9 cellular contexts compared by ENCODE assay signal in genomic region chr3:10319251-10319650, GRCh38. TPM values are rescaled to one million over a fixed set of nuclear protein-coding genes. Genes with fewer than 3 reads are reported as not detected.
A peak's percentile ranks its signal among the peaks of the same experiment; 100 is the strongest.
DNase-seq lines count a peak whose midpoint lies in the region; ATAC-seq and TF ChIP-seq lines count a peak whose summit lies in the region.
"Had no signal": no experiment of that assay in that cellular context is flagged by ENCODE, and none has a peak within 500 bp of the region (broad histone marks: within the 10 kb centered on the region; RNA-seq: fewer than 3 reads in every experiment).

No MANE protein-coding gene starts in this region.

- H3K36me3 Mint-ChIP-seq in brain, result peaks cover 19% of the 10 kb centered on the region

- peaks cover 23% of the 10 kb centered on the region for H3K4me1 Mint-ChIP-seq in brain

- H3K27ac ChIP-seq in ACC112 (ENCODE audit: low read depth, low read length), result no peak overlapping the region
- no peak overlapping the region for H3K27ac ChIP-seq in HUES48 (ENCODE audit: low read depth, low read length)
- H3K27ac ChIP-seq in muscle layer of duodenum (ENCODE audit: low read length), result no peak overlapping the region

- H3K9ac ChIP-seq in HUES48 (ENCODE audit: low read depth, low read length), result no peak overlapping the region

- no peak overlapping the region for H2AFZ ChIP-seq in ACC112 (ENCODE audit: low read length, unreplicated experiment)

- no peaks in the 10 kb centered on the region for H3K27me3 ChIP-seq in ACC112 (ENCODE audit: insufficient read depth, low read length)
- H3K27me3 ChIP-seq in HUES48 (ENCODE audit: control insufficient read depth, insufficient read depth, low read length), result no peaks in the 10 kb centered on the region
- H3K27me3 ChIP-seq in muscle layer of duodenum (ENCODE audit: low read depth, low read length), result no peaks in the 10 kb centered on the region

- ATAC-seq in HG03342 (IDR thresholded peaks at IDR 0.05; ENCODE audit: unreplicated experiment) (no peak), GM18867 (IDR thresholded peaks at IDR 0.05; ENCODE audit: unreplicated experiment) (no peak), HG02571 (IDR thresholded peaks at IDR 0.05; ENCODE audit: unreplicated experiment) (no peak)

- no peaks in the 10 kb centered on the region for H3K9me3 Mint-ChIP-seq in brain

- H3K79me2 ChIP-seq in ACC112 (ENCODE audit: control insufficient read depth, insufficient read depth, low read length, unreplicated experiment), result peaks cover 51% of the 10 kb centered on the region

- peak overlapping the region; percentile 39 to 99 (median 70) for H3K27ac Mint-ChIP-seq in brain

- peak overlapping the region; percentile 85 to 96 (median 94) for H3K4me3 Mint-ChIP-seq in brain

- no peaks in the 10 kb centered on the region for H3K9me3 ChIP-seq in HUES48 (ENCODE audit: control insufficient read depth, insufficient read depth, low read length)
- H3K9me3 ChIP-seq in muscle layer of duodenum (ENCODE audit: control insufficient read depth in 1 of 2, low read length in 2 of 2), result no peaks in the 10 kb centered on the region

- H3K36me3 ChIP-seq in ACC112 (ENCODE audit: insufficient read depth, low read length) (peaks cover 36% of the 10 kb centered on the region; the same call in 1 of the 2 replicates), HUES48 (ENCODE audit: control insufficient read depth, insufficient read depth, low read length) (peaks cover 49% of the 10 kb centered on the region), muscle layer of duodenum (ENCODE audit: control insufficient read depth in 1 of 2, insufficient read depth in 2 of 2, low read length in 2 of 2) (peaks cover 45 to 49% of the 10 kb centered on the region in 2 donors)

- H3K27me3 Mint-ChIP-seq in brain, result peaks cover 8% of the 10 kb centered on the region

- peaks cover 15% of the 10 kb centered on the region for H3K4me1 ChIP-seq in ACC112 (ENCODE audit: control insufficient read depth, insufficient read depth, low read length, unreplicated experiment)
- no peaks in the 10 kb centered on the region; the same call in 1 of the 2 replicates for H3K4me1 ChIP-seq in HUES48 (ENCODE audit: control insufficient read depth, insufficient read depth, low read length)
- peaks cover 9 to 21% of the 10 kb centered on the region in 2 donors for H3K4me1 ChIP-seq in muscle layer of duodenum (ENCODE audit: control insufficient read depth in 1 of 2, insufficient read depth in 2 of 2, low read length in 2 of 2)

- TF ChIP-seq CTCF in brain (conservative IDR thresholded peaks at IDR 0.05), result no peak

- DNase-seq in stimulated activated CD4-positive, alpha-beta T cell treated with anti-CD3 and anti-CD28 coated beads, Interleukin-2, amount 100 ng/mL, for 24 hours, result no peak
- DNase-seq: effector CD4-positive, alpha-beta T cell had no signal

- H3K4me3 ChIP-seq in ACC112 (ENCODE audit: low read depth, low read length), result peak overlapping the region; percentile 86
- H3K4me3 ChIP-seq in HUES48 (ENCODE audit: low read depth, low read length), result peak overlapping the region; percentile 23
- peak overlapping the region; percentile 27 to 91 for H3K4me3 ChIP-seq in muscle layer of duodenum (ENCODE audit: low read depth in 1 of 2, low read length in 2 of 2)

RNA-seq across cellular contexts. Expression of gene SEC13, which starts 1.7 kb away (rescaled TPM):
- 107 TPM for polyA plus RNA-seq in brain (ENCODE audit: insufficient read depth, low read depth, low replicate concordance)

RNA-seq across cellular contexts. Expression of gene GHRL, which starts 26.5 kb away (rescaled TPM):
- polyA plus RNA-seq in brain (ENCODE audit: insufficient read depth, low read depth, low replicate concordance), result 1.9 TPM

Comparison
In these comparisons a context has a peak if more than half of its experiments do, and no peak if none do; other contexts are left out.
1. H3K4me3 ChIP-seq: peak in every context shown above with its lines; median percentile 86 in ACC112; 59 in muscle layer of duodenum; 23 in HUES48.